Comparison of ENCODE assay signal across 1 cellular context in genomic region chr1:156359973-156360372, GRCh38.
A peak's percentile ranks its signal among the peaks of the same experiment; 100 is the strongest.
TF ChIP-seq lines count a peak whose summit lies in the region.

No MANE protein-coding gene starts in this region.

TF ChIP-seq in IMR-90, 13 proteins besides CTCF, POLR2A, EP300 and RAD21:
- no peak for TF ChIP-seq MAFK (IDR thresholded peaks at IDR 0.05; ENCODE audit: low read depth, low read length)
- 0 out of 2 replicates have a peak, but pooled peaks have one; percentile 22 for TF ChIP-seq SMC3 (IDR thresholded peaks at IDR 0.05; ENCODE audit: low read depth, low read length)
